1 cellular context compared by ENCODE assay signal in the genomic region with DNA sequence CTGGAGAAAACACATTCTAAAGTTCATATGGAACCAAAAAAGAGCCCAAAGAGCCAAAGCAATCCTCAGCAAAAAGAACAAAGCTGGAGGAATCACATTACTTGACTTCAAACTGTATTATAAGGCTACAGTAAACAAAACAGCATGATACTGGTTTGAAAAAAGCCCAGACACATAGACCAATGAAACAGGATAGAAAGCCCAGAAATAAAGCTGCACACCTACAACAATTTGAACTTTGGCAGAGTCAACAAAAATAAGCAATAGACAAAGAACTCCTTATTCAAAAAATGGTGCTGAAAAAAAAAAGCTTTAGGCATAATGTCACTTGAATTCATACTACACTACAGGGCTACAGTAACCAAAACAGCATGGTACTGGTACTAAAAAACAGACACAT.
TF ChIP-seq lines count a peak whose summit lies in the region.

No MANE protein-coding gene starts in this region.

TF ChIP-seq in HepG2, 621 proteins besides CTCF, POLR2A, EP300 and RAD21 (continued from another document and continues in another):
- TF ChIP-seq, protein P1, sequence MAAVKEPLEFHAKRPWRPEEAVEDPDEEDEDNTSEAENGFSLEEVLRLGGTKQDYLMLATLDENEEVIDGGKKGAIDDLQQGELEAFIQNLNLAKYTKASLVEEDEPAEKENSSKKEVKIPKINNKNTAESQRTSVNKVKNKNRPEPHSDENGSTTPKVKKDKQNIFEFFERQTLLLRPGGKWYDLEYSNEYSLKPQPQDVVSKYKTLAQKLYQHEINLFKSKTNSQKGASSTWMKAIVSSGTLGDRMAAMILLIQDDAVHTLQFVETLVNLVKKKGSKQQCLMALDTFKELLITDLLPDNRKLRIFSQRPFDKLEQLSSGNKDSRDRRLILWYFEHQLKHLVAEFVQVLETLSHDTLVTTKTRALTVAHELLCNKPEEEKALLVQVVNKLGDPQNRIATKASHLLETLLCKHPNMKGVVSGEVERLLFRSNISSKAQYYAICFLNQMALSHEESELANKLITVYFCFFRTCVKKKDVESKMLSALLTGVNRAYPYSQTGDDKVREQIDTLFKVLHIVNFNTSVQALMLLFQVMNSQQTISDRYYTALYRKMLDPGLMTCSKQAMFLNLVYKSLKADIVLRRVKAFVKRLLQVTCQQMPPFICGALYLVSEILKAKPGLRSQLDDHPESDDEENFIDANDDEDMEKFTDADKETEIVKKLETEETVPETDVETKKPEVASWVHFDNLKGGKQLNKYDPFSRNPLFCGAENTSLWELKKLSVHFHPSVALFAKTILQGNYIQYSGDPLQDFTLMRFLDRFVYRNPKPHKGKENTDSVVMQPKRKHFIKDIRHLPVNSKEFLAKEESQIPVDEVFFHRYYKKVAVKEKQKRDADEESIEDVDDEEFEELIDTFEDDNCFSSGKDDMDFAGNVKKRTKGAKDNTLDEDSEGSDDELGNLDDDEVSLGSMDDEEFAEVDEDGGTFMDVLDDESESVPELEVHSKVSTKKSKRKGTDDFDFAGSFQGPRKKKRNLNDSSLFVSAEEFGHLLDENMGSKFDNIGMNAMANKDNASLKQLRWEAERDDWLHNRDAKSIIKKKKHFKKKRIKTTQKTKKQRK (IDR thresholded peaks at IDR 0.05; ENCODE audit: low read length), result no peak
- TF ChIP-seq ZNF788 (CRISPR knock-in tag; IDR thresholded peaks at IDR 0.05; ENCODE audit: borderline replicate concordance), result no peak
- TF ChIP-seq, protein P2, sequence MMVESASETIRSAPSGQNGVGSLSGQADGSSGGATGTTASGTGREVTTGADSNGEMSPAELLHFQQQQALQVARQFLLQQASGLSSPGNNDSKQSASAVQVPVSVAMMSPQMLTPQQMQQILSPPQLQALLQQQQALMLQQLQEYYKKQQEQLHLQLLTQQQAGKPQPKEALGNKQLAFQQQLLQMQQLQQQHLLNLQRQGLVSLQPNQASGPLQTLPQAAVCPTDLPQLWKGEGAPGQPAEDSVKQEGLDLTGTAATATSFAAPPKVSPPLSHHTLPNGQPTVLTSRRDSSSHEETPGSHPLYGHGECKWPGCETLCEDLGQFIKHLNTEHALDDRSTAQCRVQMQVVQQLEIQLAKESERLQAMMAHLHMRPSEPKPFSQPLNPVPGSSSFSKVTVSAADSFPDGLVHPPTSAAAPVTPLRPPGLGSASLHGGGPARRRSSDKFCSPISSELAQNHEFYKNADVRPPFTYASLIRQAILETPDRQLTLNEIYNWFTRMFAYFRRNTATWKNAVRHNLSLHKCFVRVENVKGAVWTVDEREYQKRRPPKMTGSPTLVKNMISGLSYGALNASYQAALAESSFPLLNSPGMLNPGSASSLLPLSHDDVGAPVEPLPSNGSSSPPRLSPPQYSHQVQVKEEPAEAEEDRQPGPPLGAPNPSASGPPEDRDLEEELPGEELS (CRISPR knock-in tag; IDR thresholded peaks at IDR 0.05), result peak; percentile 30; the same call in 1 of the 2 replicates
- no peak for TF ChIP-seq NFRKB (IDR thresholded peaks at IDR 0.05)
- TF ChIP-seq, protein P3, sequence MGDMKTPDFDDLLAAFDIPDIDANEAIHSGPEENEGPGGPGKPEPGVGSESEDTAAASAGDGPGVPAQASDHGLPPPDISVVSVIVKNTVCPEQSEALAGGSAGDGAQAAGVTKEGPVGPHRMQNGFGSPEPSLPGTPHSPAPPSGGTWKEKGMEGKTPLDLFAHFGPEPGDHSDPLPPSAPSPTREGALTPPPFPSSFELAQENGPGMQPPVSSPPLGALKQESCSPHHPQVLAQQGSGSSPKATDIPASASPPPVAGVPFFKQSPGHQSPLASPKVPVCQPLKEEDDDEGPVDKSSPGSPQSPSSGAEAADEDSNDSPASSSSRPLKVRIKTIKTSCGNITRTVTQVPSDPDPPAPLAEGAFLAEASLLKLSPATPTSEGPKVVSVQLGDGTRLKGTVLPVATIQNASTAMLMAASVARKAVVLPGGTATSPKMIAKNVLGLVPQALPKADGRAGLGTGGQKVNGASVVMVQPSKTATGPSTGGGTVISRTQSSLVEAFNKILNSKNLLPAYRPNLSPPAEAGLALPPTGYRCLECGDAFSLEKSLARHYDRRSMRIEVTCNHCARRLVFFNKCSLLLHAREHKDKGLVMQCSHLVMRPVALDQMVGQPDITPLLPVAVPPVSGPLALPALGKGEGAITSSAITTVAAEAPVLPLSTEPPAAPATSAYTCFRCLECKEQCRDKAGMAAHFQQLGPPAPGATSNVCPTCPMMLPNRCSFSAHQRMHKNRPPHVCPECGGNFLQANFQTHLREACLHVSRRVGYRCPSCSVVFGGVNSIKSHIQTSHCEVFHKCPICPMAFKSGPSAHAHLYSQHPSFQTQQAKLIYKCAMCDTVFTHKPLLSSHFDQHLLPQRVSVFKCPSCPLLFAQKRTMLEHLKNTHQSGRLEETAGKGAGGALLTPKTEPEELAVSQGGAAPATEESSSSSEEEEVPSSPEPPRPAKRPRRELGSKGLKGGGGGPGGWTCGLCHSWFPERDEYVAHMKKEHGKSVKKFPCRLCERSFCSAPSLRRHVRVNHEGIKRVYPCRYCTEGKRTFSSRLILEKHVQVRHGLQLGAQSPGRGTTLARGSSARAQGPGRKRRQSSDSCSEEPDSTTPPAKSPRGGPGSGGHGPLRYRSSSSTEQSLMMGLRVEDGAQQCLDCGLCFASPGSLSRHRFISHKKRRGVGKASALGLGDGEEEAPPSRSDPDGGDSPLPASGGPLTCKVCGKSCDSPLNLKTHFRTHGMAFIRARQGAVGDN (CRISPR knock-in tag; IDR thresholded peaks at IDR 0.05), result no peak
- TF ChIP-seq, protein P4, sequence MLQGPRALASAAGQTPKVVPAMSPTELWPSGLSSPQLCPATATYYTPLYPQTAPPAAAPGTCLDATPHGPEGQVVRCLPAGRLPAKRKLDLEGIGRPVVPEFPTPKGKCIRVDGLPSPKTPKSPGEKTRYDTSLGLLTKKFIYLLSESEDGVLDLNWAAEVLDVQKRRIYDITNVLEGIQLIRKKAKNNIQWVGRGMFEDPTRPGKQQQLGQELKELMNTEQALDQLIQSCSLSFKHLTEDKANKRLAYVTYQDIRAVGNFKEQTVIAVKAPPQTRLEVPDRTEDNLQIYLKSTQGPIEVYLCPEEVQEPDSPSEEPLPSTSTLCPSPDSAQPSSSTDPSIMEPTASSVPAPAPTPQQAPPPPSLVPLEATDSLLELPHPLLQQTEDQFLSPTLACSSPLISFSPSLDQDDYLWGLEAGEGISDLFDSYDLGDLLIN (CRISPR knock-in tag; IDR thresholded peaks at IDR 0.05; ENCODE audit: borderline replicate concordance), result no peak
- TF ChIP-seq KMT2B (CRISPR knock-in tag; IDR thresholded peaks at IDR 0.05), result no peak
- no peak for TF ChIP-seq ZNF382 (CRISPR knock-in tag; IDR thresholded peaks at IDR 0.05; ENCODE audit: borderline replicate concordance)
- TF ChIP-seq SOX6 (IDR thresholded peaks at IDR 0.05), result no peak
- TF ChIP-seq SOX6 (CRISPR knock-in tag; IDR thresholded peaks at IDR 0.05), result peak; percentile 12; the same call in 1 of the 2 replicates
- no peak for TF ChIP-seq ZNF776 (CRISPR knock-in tag; IDR thresholded peaks at IDR 0.05)
- TF ChIP-seq ZNF558 (CRISPR knock-in tag; IDR thresholded peaks at IDR 0.05; ENCODE audit: borderline replicate concordance), result no peak
- no peak for TF ChIP-seq ZFAT (CRISPR knock-in tag; conservative IDR thresholded peaks at IDR 0.05)
- TF ChIP-seq NFE2 (CRISPR knock-in tag; IDR thresholded peaks at IDR 0.05), result no peak
- TF ChIP-seq, protein P5, sequence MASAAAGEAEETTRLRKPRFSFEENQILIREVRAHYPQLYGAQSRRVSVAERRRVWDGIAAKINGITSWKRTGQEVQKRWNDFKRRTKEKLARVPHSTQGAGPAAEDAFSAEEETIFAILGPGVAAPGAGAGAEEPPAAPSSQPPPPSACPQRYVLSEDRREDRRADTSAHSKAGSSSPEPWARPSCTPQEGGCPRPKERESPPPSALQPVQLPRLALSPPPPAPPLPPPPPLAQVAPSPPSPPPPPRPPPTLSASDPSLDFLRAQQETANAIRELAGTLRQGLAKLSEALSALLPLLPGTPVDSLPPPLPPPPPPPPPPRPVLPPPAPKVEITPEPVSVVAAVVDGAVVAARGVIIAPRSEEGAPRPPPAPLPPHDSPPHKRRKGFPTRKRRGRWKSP (CRISPR knock-in tag; IDR thresholded peaks at IDR 0.05), result no peak
- no peak for TF ChIP-seq KDM5A (IDR thresholded peaks at IDR 0.05; ENCODE audit: borderline replicate concordance, low read length)
- TF ChIP-seq ZNF747 (CRISPR knock-in tag; IDR thresholded peaks at IDR 0.05; ENCODE audit: borderline replicate concordance), result no peak
- TF ChIP-seq MTF2 (CRISPR knock-in tag; IDR thresholded peaks at IDR 0.05; ENCODE audit: borderline replicate concordance), result no peak
- TF ChIP-seq ZNF367 (CRISPR knock-in tag; IDR thresholded peaks at IDR 0.05; ENCODE audit: borderline replicate concordance), result no peak
- TF ChIP-seq ZSCAN20 (CRISPR knock-in tag; IDR thresholded peaks at IDR 0.05; ENCODE audit: borderline replicate concordance), result no peak
- TF ChIP-seq, protein P6, sequence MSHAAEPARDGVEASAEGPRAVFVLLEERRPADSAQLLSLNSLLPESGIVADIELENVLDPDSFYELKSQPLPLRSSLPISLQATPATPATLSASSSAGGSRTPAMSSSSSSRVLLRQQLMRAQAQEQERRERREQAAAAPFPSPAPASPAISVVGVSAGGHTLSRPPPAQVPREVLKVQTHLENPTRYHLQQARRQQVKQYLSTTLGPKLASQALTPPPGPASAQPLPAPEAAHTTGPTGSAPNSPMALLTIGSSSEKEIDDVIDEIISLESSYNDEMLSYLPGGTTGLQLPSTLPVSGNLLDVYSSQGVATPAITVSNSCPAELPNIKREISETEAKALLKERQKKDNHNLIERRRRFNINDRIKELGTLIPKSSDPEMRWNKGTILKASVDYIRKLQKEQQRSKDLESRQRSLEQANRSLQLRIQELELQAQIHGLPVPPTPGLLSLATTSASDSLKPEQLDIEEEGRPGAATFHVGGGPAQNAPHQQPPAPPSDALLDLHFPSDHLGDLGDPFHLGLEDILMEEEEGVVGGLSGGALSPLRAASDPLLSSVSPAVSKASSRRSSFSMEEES (CRISPR knock-in tag; IDR thresholded peaks at IDR 0.05), result no peak
- TF ChIP-seq, protein P7, sequence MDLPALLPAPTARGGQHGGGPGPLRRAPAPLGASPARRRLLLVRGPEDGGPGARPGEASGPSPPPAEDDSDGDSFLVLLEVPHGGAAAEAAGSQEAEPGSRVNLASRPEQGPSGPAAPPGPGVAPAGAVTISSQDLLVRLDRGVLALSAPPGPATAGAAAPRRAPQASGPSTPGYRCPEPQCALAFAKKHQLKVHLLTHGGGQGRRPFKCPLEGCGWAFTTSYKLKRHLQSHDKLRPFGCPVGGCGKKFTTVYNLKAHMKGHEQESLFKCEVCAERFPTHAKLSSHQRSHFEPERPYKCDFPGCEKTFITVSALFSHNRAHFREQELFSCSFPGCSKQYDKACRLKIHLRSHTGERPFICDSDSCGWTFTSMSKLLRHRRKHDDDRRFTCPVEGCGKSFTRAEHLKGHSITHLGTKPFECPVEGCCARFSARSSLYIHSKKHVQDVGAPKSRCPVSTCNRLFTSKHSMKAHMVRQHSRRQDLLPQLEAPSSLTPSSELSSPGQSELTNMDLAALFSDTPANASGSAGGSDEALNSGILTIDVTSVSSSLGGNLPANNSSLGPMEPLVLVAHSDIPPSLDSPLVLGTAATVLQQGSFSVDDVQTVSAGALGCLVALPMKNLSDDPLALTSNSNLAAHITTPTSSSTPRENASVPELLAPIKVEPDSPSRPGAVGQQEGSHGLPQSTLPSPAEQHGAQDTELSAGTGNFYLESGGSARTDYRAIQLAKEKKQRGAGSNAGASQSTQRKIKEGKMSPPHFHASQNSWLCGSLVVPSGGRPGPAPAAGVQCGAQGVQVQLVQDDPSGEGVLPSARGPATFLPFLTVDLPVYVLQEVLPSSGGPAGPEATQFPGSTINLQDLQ (CRISPR knock-in tag; IDR thresholded peaks at IDR 0.05), result no peak
- TF ChIP-seq ARNTL (CRISPR knock-in tag; IDR thresholded peaks at IDR 0.05), result no peak
- TF ChIP-seq, protein P8, sequence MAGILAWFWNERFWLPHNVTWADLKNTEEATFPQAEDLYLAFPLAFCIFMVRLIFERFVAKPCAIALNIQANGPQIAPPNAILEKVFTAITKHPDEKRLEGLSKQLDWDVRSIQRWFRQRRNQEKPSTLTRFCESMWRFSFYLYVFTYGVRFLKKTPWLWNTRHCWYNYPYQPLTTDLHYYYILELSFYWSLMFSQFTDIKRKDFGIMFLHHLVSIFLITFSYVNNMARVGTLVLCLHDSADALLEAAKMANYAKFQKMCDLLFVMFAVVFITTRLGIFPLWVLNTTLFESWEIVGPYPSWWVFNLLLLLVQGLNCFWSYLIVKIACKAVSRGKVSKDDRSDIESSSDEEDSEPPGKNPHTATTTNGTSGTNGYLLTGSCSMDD (CRISPR knock-in tag; IDR thresholded peaks at IDR 0.05), result no peak
- TF ChIP-seq FOXP1 (IDR thresholded peaks at IDR 0.05), result 0 out of 2 replicates have a peak, but pooled peaks have one; percentile 25
- peak; percentile 51; the same call in 1 of the 2 replicates for TF ChIP-seq FOXP1 (CRISPR knock-in tag; IDR thresholded peaks at IDR 0.05)
- no peak for TF ChIP-seq IKZF1 (IDR thresholded peaks at IDR 0.05)
- TF ChIP-seq SOX13 (IDR thresholded peaks at IDR 0.05), result no peak
- peak in 1 of 2 experiments; percentile 42; a peak in 1 of 4 replicates for TF ChIP-seq SOX13 (CRISPR knock-in tag; conservative IDR thresholded peaks at IDR 0.05 in 1 of 2, IDR thresholded peaks at IDR 0.05 in 1 of 2)
- no peak for TF ChIP-seq ZNF709 (CRISPR knock-in tag; IDR thresholded peaks at IDR 0.05)
- no peak for TF ChIP-seq ZFYVE20 (CRISPR knock-in tag; IDR thresholded peaks at IDR 0.05; ENCODE audit: borderline replicate concordance, low read depth)
- TF ChIP-seq MXD4 (CRISPR knock-in tag; IDR thresholded peaks at IDR 0.05), result no peak
- no peak for TF ChIP-seq KDM3A (CRISPR knock-in tag; IDR thresholded peaks at IDR 0.05; ENCODE audit: low read depth)
- TF ChIP-seq PHF5A (CRISPR knock-in tag; IDR thresholded peaks at IDR 0.05; ENCODE audit: low read depth, unreplicated experiment), result no peak
- TF ChIP-seq HIVEP1 (CRISPR knock-in tag; IDR thresholded peaks at IDR 0.05), result no peak
- TF ChIP-seq, protein P9, sequence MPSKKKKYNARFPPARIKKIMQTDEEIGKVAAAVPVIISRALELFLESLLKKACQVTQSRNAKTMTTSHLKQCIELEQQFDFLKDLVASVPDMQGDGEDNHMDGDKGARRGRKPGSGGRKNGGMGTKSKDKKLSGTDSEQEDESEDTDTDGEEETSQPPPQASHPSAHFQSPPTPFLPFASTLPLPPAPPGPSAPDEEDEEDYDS (CRISPR knock-in tag; IDR thresholded peaks at IDR 0.05), result no peak
- no peak for TF ChIP-seq PCBP1 (IDR thresholded peaks at IDR 0.05; ENCODE audit: borderline replicate concordance, low read depth, low read length)
